ENCODE assay signal across 12 cellular contexts in genomic region chr1:224879404-224879803, GRCh38. TPM values are rescaled to one million over a fixed set of nuclear protein-coding genes. Genes with fewer than 3 reads are reported as not detected.
DNase-seq lines count a peak whose midpoint lies in the region; ATAC-seq and TF ChIP-seq lines count a peak whose summit lies in the region.
"Had no signal": no experiment of that assay in that cellular context is flagged by ENCODE, and none has a peak within 500 bp of the region (broad histone marks: within the 10 kb centered on the region; RNA-seq: fewer than 3 reads in every experiment).

No MANE protein-coding gene starts in this region.

- DNase-seq in HCEC 1CT = peak; percentile 79
- DNase-seq in adipocyte (ENCODE audit: low read depth) = peak; percentile 79
- DNase-seq in globus pallidus (ENCODE audit: low spot score) = peak; percentile 23
- DNase-seq in smooth muscle cell (lab: John Stamatoyannopoulos, UW; ENCODE audit: unreplicated experiment) = no peak
- no peak for DNase-seq in GM13977 (ENCODE audit: low spot score)
- DNase-seq in right cardiac atrium = no peak
- DNase-seq: naive thymus-derived CD8-positive, alpha-beta T cell; NCI-H1048; NCI-H524; SHP77 had no signal

- H3K9ac ChIP-seq in adipocyte (ENCODE audit: low read length) (no peak overlapping the region), smooth muscle cell (ENCODE audit: low read depth) (no peak overlapping the region)

- no peaks in the 10 kb centered on the region for H3K79me2 ChIP-seq in smooth muscle cell (ENCODE audit: low read depth)

- H2AFZ ChIP-seq in smooth muscle cell (ENCODE audit: low read depth) = no peak overlapping the region

- peak overlapping the region; percentile 34 for H3K4me2 ChIP-seq in smooth muscle cell

- TF ChIP-seq CTCF in smooth muscle cell (IDR thresholded peaks at IDR 0.05; ENCODE audit: borderline replicate concordance, insufficient read depth, poor library complexity, severe bottlenecking) (no peak), GM13977 (IDR thresholded peaks at IDR 0.05; ENCODE audit: extremely low read depth, insufficient read depth, missing control alignments) (no peak)

- H3K4me1 ChIP-seq in adipocyte (ENCODE audit: control insufficient read depth, insufficient read depth, low read length) (peaks cover 28% of the 10 kb centered on the region), smooth muscle cell (ENCODE audit: low read depth) (peaks cover 35% of the 10 kb centered on the region), right cardiac atrium (ENCODE audit: control insufficient read depth, insufficient read depth, low read length) (no peaks in the 10 kb centered on the region)

- H3K27ac ChIP-seq in smooth muscle cell (ENCODE audit: low read depth) (no peak overlapping the region), right cardiac atrium (ENCODE audit: low read length) (no peak overlapping the region)
- H3K27ac ChIP-seq: esophagus muscularis mucosa had no signal

- H3K27me3 ChIP-seq in adipocyte (replicated peaks; ENCODE audit: control insufficient read depth, insufficient read depth, low read length) (peaks cover 13% of the 10 kb centered on the region), smooth muscle cell (ENCODE audit: low read depth) (no peaks in the 10 kb centered on the region), right cardiac atrium (ENCODE audit: control insufficient read depth, insufficient read depth) (peaks cover 3% of the 10 kb centered on the region)
- H3K27me3 ChIP-seq: esophagus muscularis mucosa had no signal

- peaks cover 15% of the 10 kb centered on the region for H3F3A ChIP-seq in smooth muscle cell (ENCODE audit: low read depth)

- intact Hi-C loops in right cardiac atrium (cut with DNase I) = no loop called here

- H3K9me3 ChIP-seq in adipocyte (ENCODE audit: control insufficient read depth, low read length) = no peaks in the 10 kb centered on the region
- no peaks in the 10 kb centered on the region for H3K9me3 ChIP-seq in smooth muscle cell (replicated peaks; ENCODE audit: low read depth)
- no peaks in the 10 kb centered on the region for H3K9me3 ChIP-seq in right cardiac atrium (ENCODE audit: control insufficient read depth, low read length)
- H3K9me3 ChIP-seq: esophagus muscularis mucosa had no signal

- peak overlapping the region; percentile 24 for H3K4me3 ChIP-seq in adipocyte (ENCODE audit: low read length)
- no peak overlapping the region for H3K4me3 ChIP-seq in smooth muscle cell
- no peak overlapping the region for H3K4me3 ChIP-seq in right cardiac atrium (ENCODE audit: low read length)
- H3K4me3 ChIP-seq: esophagus muscularis mucosa had no signal

- H4K20me1 ChIP-seq in smooth muscle cell (ENCODE audit: low read depth) = no peaks in the 10 kb centered on the region

- 9% methylated on average over 5 of the region's 5 CpGs for WGBS in smooth muscle cell (ENCODE audit: low lambda C conversion rate)
- WGBS in right cardiac atrium = 29% methylated on average over 5 of the region's 5 CpGs

- no peak for ATAC-seq in GM18909 (IDR thresholded peaks at IDR 0.05; ENCODE audit: poor library complexity, unreplicated experiment)
- ATAC-seq in right cardiac atrium = no peak
- ATAC-seq: naive thymus-derived CD8-positive, alpha-beta T cell had no signal

- in situ Hi-C loops in GM13977 (cut with MboI; ENCODE audit: low pct_unique_long_range_greater_than_20kb, low sequenced_read_pairs, unreplicated experiment) = no loop called here

- H3K36me3 ChIP-seq in adipocyte (ENCODE audit: control insufficient read depth, insufficient read depth, low read length, severe bottlenecking) = no peaks in the 10 kb centered on the region
- no peaks in the 10 kb centered on the region for H3K36me3 ChIP-seq in smooth muscle cell (ENCODE audit: low read depth)
- H3K36me3 ChIP-seq: esophagus muscularis mucosa had no signal

RNA-seq across cellular contexts. Expression of gene DNAH14, which starts 50.1 kb away (rescaled TPM):
- total RNA-seq in smooth muscle cell (36.7 and 44.0 TPM in 2 replicates), right cardiac atrium (10 to 100 TPM in 1 of 4 donors, 1 to 10 TPM in 3; 8.0 to 10.1 (median 9.0) TPM)
- polyA plus RNA-seq in smooth muscle cell (9.4 and 13.1 TPM in 2 replicates), right cardiac atrium (3.4 TPM)

Comparison
In these comparisons a context has a peak if more than half of its experiments do, and no peak if none do; other contexts are left out.
1. DNase-seq: peak in HCEC 1CT (single experiment), adipocyte (single experiment) and globus pallidus (single experiment); none in smooth muscle cell (single experiment), GM13977 (single experiment) and right cardiac atrium (0 of 3).